Comparison of ENCODE assay signal across 8 cellular contexts in genomic region chr3:27633224-27633545, GRCh38.
DNase-seq lines count a peak whose midpoint lies in the region; ATAC-seq and TF ChIP-seq lines count a peak whose summit lies in the region.

No MANE protein-coding gene starts in this region.

- H3K27ac Mint-ChIP-seq in mesothelial cell of epicardium, result peak overlapping the region; percentile 29

- H3K27me3 ChIP-seq in OCI-LY1 (ENCODE audit: insufficient read depth, low read length), result no peaks in the 10 kb centered on the region
- no peaks in the 10 kb centered on the region for H3K27me3 ChIP-seq in uterus

- H3K4me3 ChIP-seq in OCI-LY1 (ENCODE audit: low read depth, low read length, poor library complexity, severe bottlenecking) (peak overlapping the region; percentile 51), coronary artery (peak overlapping the region; percentile 78), uterus (peak overlapping the region; percentile 37 to 46)

- no peaks in the 10 kb centered on the region for H3F3A ChIP-seq in OCI-LY1 (ENCODE audit: insufficient read depth, low read length)

- TF ChIP-seq CTCF in OCI-LY1 (IDR thresholded peaks at IDR 0.05; ENCODE audit: low read length) (no peak), coronary artery (IDR thresholded peaks at IDR 0.05) (no peak), mesothelial cell of epicardium (IDR thresholded peaks at IDR 0.05; ENCODE audit: unreplicated experiment) (no peak), uterus (IDR thresholded peaks at IDR 0.05) (no peak)

- H3K27ac ChIP-seq in OCI-LY1 (ENCODE audit: low read depth, low read length, poor library complexity, severe bottlenecking) (no peak overlapping the region), coronary artery (peak overlapping the region; percentile 78 to 96), uterus (peak overlapping the region; percentile 82 to 85)

- H3K36me3 Mint-ChIP-seq in activated T-cell treated with anti-CD3 and anti-CD28 coated beads, Interleukin-2, amount 50 U/mL, for 4 hours (ENCODE audit: insufficient read depth), result no peaks in the 10 kb centered on the region
- no peaks in the 10 kb centered on the region for H3K36me3 Mint-ChIP-seq in mesothelial cell of epicardium

- DNase-seq in activated T-cell treated with anti-CD3 and anti-CD28 coated beads, Interleukin-2, amount 50 U/mL, for 4 hours, result no peak
- DNase-seq in activated T-cell treated with anti-CD3 and anti-CD28 coated beads for 4 hours (no peak), coronary artery (ENCODE audit: low spot score) (no peak), mesothelial cell of epicardium (ENCODE audit: low spot score in 2 of 2, unreplicated experiment in 2 of 2) (no peak), uterus (no peak)
- no peak for DNase-seq in activated CD4-positive, CD25-positive, alpha-beta regulatory T cell treated with anti-CD3 and anti-CD28 coated beads, Interleukin-2, amount 50 U/mL, for 72 hours

- peak overlapping the region; percentile 59 for H3K4me2 ChIP-seq in OCI-LY1 (ENCODE audit: low read length)

- H3K9ac ChIP-seq in OCI-LY1 (ENCODE audit: low read length), result no peak overlapping the region; the same call in 1 of the 2 replicates

- no peaks in the 10 kb centered on the region for H3K27me3 Mint-ChIP-seq in activated T-cell treated with anti-CD3 and anti-CD28 coated beads, Interleukin-2, amount 50 U/mL, for 4 hours (ENCODE audit: low read depth)
- no peaks in the 10 kb centered on the region for H3K27me3 Mint-ChIP-seq in mesothelial cell of epicardium (ENCODE audit: low read depth)

- H3K79me2 ChIP-seq in OCI-LY1 (ENCODE audit: insufficient read depth, low read length), result no peaks in the 10 kb centered on the region

- peak overlapping the region; percentile 90 for H3K4me3 Mint-ChIP-seq in activated T-cell treated with anti-CD3 and anti-CD28 coated beads, Interleukin-2, amount 50 U/mL, for 4 hours
- peak overlapping the region; percentile 65 for H3K4me3 Mint-ChIP-seq in mesothelial cell of epicardium

- H3K9me3 Mint-ChIP-seq in activated T-cell treated with anti-CD3 and anti-CD28 coated beads, Interleukin-2, amount 50 U/mL, for 4 hours, result no peaks in the 10 kb centered on the region
- no peaks in the 10 kb centered on the region for H3K9me3 Mint-ChIP-seq in mesothelial cell of epicardium

- H4K20me1 ChIP-seq in OCI-LY1 (ENCODE audit: insufficient read depth, low read length), result no peaks in the 10 kb centered on the region

- H3K36me3 ChIP-seq in OCI-LY1 (ENCODE audit: insufficient read depth, low read length), result no peaks in the 10 kb centered on the region
- no peaks in the 10 kb centered on the region for H3K36me3 ChIP-seq in uterus

- intact Hi-C loops in uterus (cut with DNase I; ENCODE audit: low total_unique reads), result no loop called here

- H3K4me1 Mint-ChIP-seq in activated T-cell treated with anti-CD3 and anti-CD28 coated beads, Interleukin-2, amount 50 U/mL, for 4 hours (ENCODE audit: low read depth), result peaks cover 37% of the 10 kb centered on the region
- H3K4me1 Mint-ChIP-seq in mesothelial cell of epicardium, result peaks cover 5% of the 10 kb centered on the region

- no peaks in the 10 kb centered on the region for H3K9me2 ChIP-seq in OCI-LY1 (ENCODE audit: low read depth, low read length)

- no peak overlapping the region for H2AFZ ChIP-seq in OCI-LY1 (ENCODE audit: low read length)

- no peaks in the 10 kb centered on the region for H3K9me3 ChIP-seq in OCI-LY1 (ENCODE audit: low read length)
- no peaks in the 10 kb centered on the region for H3K9me3 ChIP-seq in uterus

- H3K4me1 ChIP-seq in OCI-LY1 (ENCODE audit: insufficient read depth, low read length, severe bottlenecking), result peaks cover 6% of the 10 kb centered on the region
- no peaks in the 10 kb centered on the region for H3K4me1 ChIP-seq in uterus

- ATAC-seq in activated T-cell treated with anti-CD3 and anti-CD28 coated beads, Interleukin-2, amount 50 U/mL, for 4 hours, result peak; percentile 42 to 46
- ATAC-seq in HG02840 (IDR thresholded peaks at IDR 0.05; ENCODE audit: low FRiP score, unreplicated experiment), result peak; percentile 19

- no peak for TF ChIP-seq POLR2A in uterus (IDR thresholded peaks at IDR 0.05)
